In the genomic region with DNA sequence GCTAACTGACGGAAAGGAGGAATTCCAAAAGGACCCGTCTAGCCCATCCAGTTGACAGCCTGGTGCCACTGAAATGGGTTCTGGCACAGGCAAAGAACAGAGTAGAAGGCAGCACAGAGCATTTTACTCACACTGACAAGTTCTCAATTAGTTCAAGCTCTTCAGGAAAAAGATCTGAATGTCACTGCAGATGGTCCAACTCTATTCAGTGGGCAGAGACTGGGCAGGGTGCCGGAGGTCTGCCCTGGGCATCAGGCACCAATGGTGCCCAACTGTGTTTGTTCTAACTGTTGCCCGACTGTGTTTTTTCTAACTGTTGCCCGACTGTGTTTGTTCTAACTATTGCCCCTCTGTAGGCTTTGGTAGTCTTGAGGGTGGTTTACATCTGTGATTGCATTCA, we compare ENCODE assay signal across 21 cellular contexts.
"Had no signal": no experiment of that assay in that cellular context is flagged by ENCODE, and none has a peak within 500 bp of the region (broad histone marks: within the 10 kb centered on the region; RNA-seq: fewer than 3 reads in every experiment).

No MANE protein-coding gene starts in this region.

- H3K27me3 ChIP-seq: SJCRH30 had no signal

- H3K4me3 ChIP-seq: MG63, SJCRH30 had no signal

- DNase-seq: IMR-90, Karpas-422, KG1, MG63, NCI-H1092, NCI-H1105 treated with DMSO at 0.1 percent for 48 hours, NCI-H1436, NCI-H1694, NCI-H187 treated with DMSO at 0.1 percent for 48 hours, NCI-H2081, NCI-H2107, NCI-H2227 treated with DMSO at 0.1 percent for 48 hours, NCI-H510A, NCI-H524 treated with DMSO at 0.1 percent for 48 hours, NCI-H774, SHP77 treated with DMSO at 0.1 percent for 48 hours, SJCRH30 had no signal

- ATAC-seq: HepG2, Panc1, Right ventricle myocardium inferior, SK-N-SH treated with all-trans-retinoic acid at 6 μM for 48 hours had no signal

- H3K27ac ChIP-seq: SJCRH30 had no signal
